Comparison of ENCODE assay signal across 26 cellular contexts in genomic region chr1:173639102-173639501, GRCh38. TPM values are rescaled to one million over a fixed set of nuclear protein-coding genes. Genes with fewer than 3 reads are reported as not detected.
"Had no signal": no experiment of that assay in that cellular context is flagged by ENCODE, and none has a peak within 500 bp of the region (broad histone marks: within the 10 kb centered on the region; RNA-seq: fewer than 3 reads in every experiment).

No MANE protein-coding gene starts in this region.

- H3K27ac Mint-ChIP-seq: activated CD4-positive, alpha-beta T cell treated with anti-CD3 and anti-CD28 coated beads, Interleukin-2, amount 10 ng/mL, durations not matched to agents 7 days and 5 days; activated CD8-positive, alpha-beta T cell treated with anti-CD3 and anti-CD28 coated beads, Interleukin-2, amount 10 ng/mL, durations not matched to agents 7 days and 5 days; activated naive CD8-positive, alpha-beta T cell treated with anti-CD3 and anti-CD28 coated beads, Interleukin-2, amount 10 ng/mL, durations not matched to agents 7 days and 5 days; activated T-cell treated with anti-CD3 and anti-CD28 coated beads, Interleukin-2, amount 50 U/mL, for 24 hours; activated T-helper 2 cell treated with anti-CD3 and anti-CD28 coated beads, Interferon-gamma antibody, Interleukin-2, Interleukin-4, amounts not matched to agents 10 μg/mL and 5 μg/mL and 100 μg/mL, durations not matched to agents 14 hours and 24 hours and 36 hours; brain had no signal

- H3K4me1 Mint-ChIP-seq: activated CD4-positive, alpha-beta T cell treated with anti-CD3 and anti-CD28 coated beads, Interleukin-2, amount 10 ng/mL, durations not matched to agents 7 days and 5 days had no signal

- FAIRE-seq: keratinocyte had no signal

- H3K4me3 Mint-ChIP-seq: activated CD4-positive, alpha-beta T cell treated with anti-CD3 and anti-CD28 coated beads, Interleukin-2, amount 10 ng/mL, durations not matched to agents 7 days and 5 days; activated CD8-positive, alpha-beta T cell treated with anti-CD3 and anti-CD28 coated beads, Interleukin-2, amount 10 ng/mL, durations not matched to agents 7 days and 5 days; activated naive CD8-positive, alpha-beta T cell treated with anti-CD3 and anti-CD28 coated beads, Interleukin-2, amount 10 ng/mL, durations not matched to agents 7 days and 5 days; activated T-cell treated with anti-CD3 and anti-CD28 coated beads, Interleukin-2, amount 50 U/mL, for 24 hours; brain had no signal

- H3K4me3 ChIP-seq: esophagus muscularis mucosa, tibial artery had no signal

- H3K27me3 ChIP-seq: esophagus muscularis mucosa, tibial artery had no signal

- H3K27me3 Mint-ChIP-seq: activated T-cell treated with anti-CD3 and anti-CD28 coated beads, Interleukin-2, amount 50 U/mL, for 24 hours; brain had no signal

- H3K36me3 ChIP-seq: esophagus muscularis mucosa, tibial artery had no signal

- ATAC-seq: activated CD4-positive, CD25-positive, alpha-beta regulatory T cell treated with anti-CD3 and anti-CD28 coated beads, Interleukin-2, amount 50 U/mL, for 24 hours; activated CD8-positive, alpha-beta T cell treated with anti-CD3 and anti-CD28 coated beads, Interleukin-2, amount 10 ng/mL, durations not matched to agents 7 days and 5 days; left lobe of liver had no signal

- H3K4me1 ChIP-seq: esophagus muscularis mucosa, tibial artery had no signal

- DNase-seq: activated CD4-positive, alpha-beta T cell treated with anti-CD3 and anti-CD28 coated beads, Interleukin-2, amount 10 ng/mL, durations not matched to agents 7 days and 5 days; activated CD8-positive, alpha-beta T cell treated with anti-CD3 and anti-CD28 coated beads, Interleukin-2, amount 10 ng/mL, durations not matched to agents 7 days and 5 days; activated naive CD4-positive, alpha-beta T cell treated with Interleukin-2 at 50 U/mL for 16 hours; activated naive CD8-positive, alpha-beta T cell treated with anti-CD3 and anti-CD28 coated beads, Interleukin-2, amount 10 ng/mL, durations not matched to agents 7 days and 5 days; activated T-cell treated with anti-CD3 and anti-CD28 coated beads, Interleukin-2, amount 50 U/mL, for 24 hours; amygdala; effector CD4-positive, alpha-beta T cell; hippocampal formation; midbrain; stimulated activated CD4-positive, alpha-beta T cell treated with anti-CD3 and anti-CD28 coated beads, Interleukin-1b, Interleukin-23, amount 100 ng/mL, for 48 hours; stimulated activated CD8-positive, alpha-beta memory T cell treated with anti-CD3 and anti-CD28 coated beads, Interleukin-4, amount 100 ng/mL, for 48 hours; stimulated activated naive CD4-positive, alpha-beta T cell treated with Interleukin-2 at 50 U/mL for 16 hours; T-helper 1 cell; T-helper 9 cell; tibial artery had no signal

- H3K27ac ChIP-seq: esophagus muscularis mucosa, tibial artery had no signal

RNA-seq across cellular contexts. Expression of gene TEX50, which starts 4.0 kb away (rescaled TPM):
- total RNA-seq: activated CD4-positive, alpha-beta T cell treated with anti-CD3 and anti-CD28 coated beads, Interleukin-2, amount 10 ng/mL, durations not matched to agents 7 days and 5 days; activated CD8-positive, alpha-beta T cell treated with anti-CD3 and anti-CD28 coated beads, Interleukin-2, amount 10 ng/mL, durations not matched to agents 7 days and 5 days; activated naive CD8-positive, alpha-beta T cell treated with anti-CD3 and anti-CD28 coated beads, Interleukin-2, amount 10 ng/mL, durations not matched to agents 7 days and 5 days; activated T-helper 2 cell treated with anti-CD3 and anti-CD28 coated beads, Interferon-gamma antibody, Interleukin-2, Interleukin-4, amounts not matched to agents 10 μg/mL and 5 μg/mL and 100 μg/mL, durations not matched to agents 14 hours and 24 hours and 36 hours; esophagus muscularis mucosa; left lobe of liver; lung microvascular endothelial cell; osteocyte; subcutaneous adipose tissue; urinary bladder had no signal
- polyA plus RNA-seq: keratinocyte, neural cell, urinary bladder had no signal

RNA-seq across cellular contexts. Expression of gene ANKRD45, which starts 30.5 kb away (rescaled TPM):
- total RNA-seq: activated CD4-positive, alpha-beta T cell treated with anti-CD3 and anti-CD28 coated beads, Interleukin-2, amount 10 ng/mL, durations not matched to agents 7 days and 5 days; activated CD8-positive, alpha-beta T cell treated with anti-CD3 and anti-CD28 coated beads, Interleukin-2, amount 10 ng/mL, durations not matched to agents 7 days and 5 days; activated T-helper 2 cell treated with anti-CD3 and anti-CD28 coated beads, Interferon-gamma antibody, Interleukin-2, Interleukin-4, amounts not matched to agents 10 μg/mL and 5 μg/mL and 100 μg/mL, durations not matched to agents 14 hours and 24 hours and 36 hours; left lobe of liver; lung microvascular endothelial cell had no signal

RNA-seq across cellular contexts. Expression of gene SLC9C2, which starts 36.2 kb away (rescaled TPM):
- total RNA-seq: activated CD4-positive, alpha-beta T cell treated with anti-CD3 and anti-CD28 coated beads, Interleukin-2, amount 10 ng/mL, durations not matched to agents 7 days and 5 days; activated CD8-positive, alpha-beta T cell treated with anti-CD3 and anti-CD28 coated beads, Interleukin-2, amount 10 ng/mL, durations not matched to agents 7 days and 5 days; activated naive CD8-positive, alpha-beta T cell treated with anti-CD3 and anti-CD28 coated beads, Interleukin-2, amount 10 ng/mL, durations not matched to agents 7 days and 5 days; activated T-helper 2 cell treated with anti-CD3 and anti-CD28 coated beads, Interferon-gamma antibody, Interleukin-2, Interleukin-4, amounts not matched to agents 10 μg/mL and 5 μg/mL and 100 μg/mL, durations not matched to agents 14 hours and 24 hours and 36 hours; esophagus muscularis mucosa; left lobe of liver; lung microvascular endothelial cell; osteocyte; urinary bladder had no signal
- polyA plus RNA-seq: keratinocyte, urinary bladder had no signal
